In genomic region chr5:120466337-120467006, GRCh38 we compare ENCODE assay signal across 13 cellular contexts. TPM values are rescaled to one million over a fixed set of nuclear protein-coding genes. Genes with fewer than 3 reads are reported as not detected.
DNase-seq lines count a peak whose midpoint lies in the region; ATAC-seq and TF ChIP-seq lines count a peak whose summit lies in the region.
"Had no signal": no experiment of that assay in that cellular context is flagged by ENCODE, and none has a peak within 500 bp of the region (broad histone marks: within the 10 kb centered on the region; RNA-seq: fewer than 3 reads in every experiment).

No MANE protein-coding gene starts in this region.

- H3K4me1 Mint-ChIP-seq in brain, result peaks cover 33% of the 10 kb centered on the region
- peaks cover 4% of the 10 kb centered on the region for H3K4me1 Mint-ChIP-seq in type B pancreatic cell (ENCODE audit: unreplicated experiment)
- H3K4me1 Mint-ChIP-seq: central memory CD8-positive, alpha-beta T cell had no signal

- peak overlapping the region; percentile 28 for H3K4me2 ChIP-seq in mesenchymal stem cell (ENCODE audit: low read length, poor library complexity, severe bottlenecking)

- 0 out of 2 replicates have a peak, but pooled peaks cover 3% of the 10 kb centered on the region for H3K4me1 ChIP-seq in HUES6 (ENCODE audit: control insufficient read depth, insufficient read depth, low read length)
- H3K4me1 ChIP-seq in mesenchymal stem cell (ENCODE audit: control insufficient read depth, insufficient read depth, low read depth, low read length), result peaks cover 5% of the 10 kb centered on the region

- no peak overlapping the region for H3K14ac ChIP-seq in mesenchymal stem cell (ENCODE audit: low read length in 2 of 2)

- H3K27ac ChIP-seq in HUES6 (ENCODE audit: low read depth, low read length) (no peak overlapping the region), mesenchymal stem cell (ENCODE audit: low read length, poor library complexity, severe bottlenecking) (no peak overlapping the region), RWPE1 (no peak overlapping the region)

- DNase-seq in mesenchymal stem cell (peak; percentile 33), type B pancreatic cell (ENCODE audit: extremely low spot score, unreplicated experiment) (no peak), RWPE1 (ENCODE audit: low spot score) (no peak), AML-193 (lab: John Stamatoyannopoulos, UW) (no peak)
- DNase-seq: DMS 273 treated with DMSO at 0.1 percent for 48 hours, foreskin melanocyte had no signal

- POLR2A ChIA-PET in RWPE1 (lab: Yijun Ruan, JAX; ENCODE audit: low non-redundant PET), result no interaction called here

- H3K36me3 ChIP-seq in HUES6 (ENCODE audit: control insufficient read depth, insufficient read depth, low read length) (no peaks in the 10 kb centered on the region), mesenchymal stem cell (ENCODE audit: control insufficient read depth in 1 of 2, insufficient read depth in 2 of 2, low read depth in 1 of 2, low read length in 2 of 2) (no peaks in the 10 kb centered on the region)

- H2AK5ac ChIP-seq in mesenchymal stem cell (ENCODE audit: low read length, severe bottlenecking), result no peak overlapping the region

- no peak overlapping the region for H2BK5ac ChIP-seq in mesenchymal stem cell (ENCODE audit: low read depth, low read length, poor library complexity, severe bottlenecking)

- no peak overlapping the region for H3K18ac ChIP-seq in mesenchymal stem cell (ENCODE audit: low read depth in 1 of 2, low read length in 2 of 2)

- no peak for TF ChIP-seq CTCF in brain (conservative IDR thresholded peaks at IDR 0.05)
- TF ChIP-seq CTCF in type B pancreatic cell (conservative IDR thresholded peaks at IDR 0.05), result no peak
- TF ChIP-seq CTCF in RWPE1 (conservative IDR thresholded peaks at IDR 0.05; ENCODE audit: low read depth), result no peak

- H3K4ac ChIP-seq in mesenchymal stem cell (ENCODE audit: low read depth in 1 of 2, low read length in 2 of 2), result no peak overlapping the region

- H2AFZ ChIP-seq in mesenchymal stem cell (ENCODE audit: low read depth, low read length), result no peak overlapping the region

- H3K4me3 Mint-ChIP-seq in brain (peak overlapping the region; percentile 90 to 94 (median 92)), type B pancreatic cell (peak overlapping the region; percentile 91)
- H3K4me3 Mint-ChIP-seq: central memory CD8-positive, alpha-beta T cell had no signal

- H4K8ac ChIP-seq in mesenchymal stem cell (ENCODE audit: low read length), result no peak overlapping the region

- no peak overlapping the region for H2BK120ac ChIP-seq in mesenchymal stem cell (ENCODE audit: low read depth, low read length)

- H3K9ac ChIP-seq in HUES6 (ENCODE audit: low read length), result no peak overlapping the region
- H3K9ac ChIP-seq in mesenchymal stem cell (ENCODE audit: low read length), result peak overlapping the region; percentile 90

- H3K27ac Mint-ChIP-seq in brain (peak overlapping the region in 1 of 5 experiments; percentile 43), type B pancreatic cell (no peak overlapping the region)
- H3K27ac Mint-ChIP-seq: activated T-helper 1 cell treated with anti-CD3 and anti-CD28 coated beads, Interleukin-12 subunit alpha, Interleukin-12 subunit beta, Interleukin-2, Interleukin-4 antibody, amounts not matched to agents 30 ng/mL and 10 ng/mL and 1 ng/mL, durations not matched to agents 14 hours and 24 hours and 36 hours; memory B cell had no signal

- peaks cover 11% of the 10 kb centered on the region for H3K79me1 ChIP-seq in mesenchymal stem cell (replicated peaks; ENCODE audit: low read length, poor library complexity, severe bottlenecking)

- no peak overlapping the region for H2BK12ac ChIP-seq in mesenchymal stem cell (ENCODE audit: low read length in 2 of 2)

- ATAC-seq in GM19455 (IDR thresholded peaks at IDR 0.05; ENCODE audit: unreplicated experiment), result no peak
- ATAC-seq: activated CD4-positive, CD25-positive, alpha-beta regulatory T cell treated with anti-CD3 and anti-CD28 coated beads, Interleukin-2, amount 50 U/mL, for 24 hours had no signal

- H3K36me3 Mint-ChIP-seq in brain, result no peaks in the 10 kb centered on the region
- H3K36me3 Mint-ChIP-seq in type B pancreatic cell, result no peaks in the 10 kb centered on the region
- H3K36me3 Mint-ChIP-seq: memory B cell had no signal

- WGBS in mesenchymal stem cell, result 95% methylated on average over 2 of the region's 4 CpGs

- H3K9me3 ChIP-seq in HUES6 (ENCODE audit: control insufficient read depth, insufficient read depth, low read depth, low read length) (no peaks in the 10 kb centered on the region), mesenchymal stem cell (ENCODE audit: control insufficient read depth, low read length) (no peaks in the 10 kb centered on the region)

- no peak overlapping the region for H2BK15ac ChIP-seq in mesenchymal stem cell (ENCODE audit: low read depth, poor library complexity, severe bottlenecking)

- no peak overlapping the region for H4K91ac ChIP-seq in mesenchymal stem cell (ENCODE audit: low read length)

- CTCF ChIA-PET in RWPE1 (lab: Yijun Ruan, JAX), result interaction anchor here (0.7 kb wide), 1 partner anchor 1896 kb away, joined by 3 read pairs; no protein-coding TSS in a partner anchor

- H3K4me3 ChIP-seq in HUES6 (ENCODE audit: low read depth, low read length) (peak overlapping the region; percentile 77), mesenchymal stem cell (ENCODE audit: insufficient read depth in 1 of 2, low read depth in 1 of 2, low read length in 2 of 2) (peak overlapping the region in 1 of 2 experiments; percentile 97)

- H3K27me3 Mint-ChIP-seq in brain (peaks cover 43% of the 10 kb centered on the region), type B pancreatic cell (peaks cover 71% of the 10 kb centered on the region)

- H3K23ac ChIP-seq in mesenchymal stem cell (ENCODE audit: low read length in 2 of 2), result no peak overlapping the region

- no peaks in the 10 kb centered on the region for H3K9me3 Mint-ChIP-seq in brain
- H3K9me3 Mint-ChIP-seq in type B pancreatic cell, result no peaks in the 10 kb centered on the region
- H3K9me3 Mint-ChIP-seq: activated T-helper 1 cell treated with anti-CD3 and anti-CD28 coated beads, Interleukin-12 subunit alpha, Interleukin-12 subunit beta, Interleukin-2, Interleukin-4 antibody, amounts not matched to agents 30 ng/mL and 10 ng/mL and 1 ng/mL, durations not matched to agents 14 hours and 24 hours and 36 hours; central memory CD8-positive, alpha-beta T cell; memory B cell had no signal

- H3K27me3 ChIP-seq in HUES6 (ENCODE audit: control insufficient read depth, insufficient read depth, low read length) (peaks cover 43% of the 10 kb centered on the region), mesenchymal stem cell (ENCODE audit: control insufficient read depth in 1 of 2, insufficient read depth in 1 of 2, low read length in 2 of 2) (no peaks in the 10 kb centered on the region)

RNA-seq across cellular contexts. Expression of gene PRR16, which starts 2.4 kb away (rescaled TPM):
- polyA plus RNA-seq in brain (ENCODE audit: insufficient read depth, low read depth, low replicate concordance), result 0.93 TPM
- 128 TPM for polyA plus RNA-seq in mesenchymal stem cell (2013, experiment 1 of 2)
- polyA plus RNA-seq in mesenchymal stem cell (2013, experiment 2 of 2), result 137 TPM
- 2.1 TPM in 2 replicates for total RNA-seq in type B pancreatic cell (ENCODE audit: low replicate concordance)
- total RNA-seq: activated T-helper 1 cell treated with anti-CD3 and anti-CD28 coated beads, Interleukin-12 subunit alpha, Interleukin-12 subunit beta, Interleukin-2, Interleukin-4 antibody, amounts not matched to agents 30 ng/mL and 10 ng/mL and 1 ng/mL, durations not matched to agents 14 hours and 24 hours and 36 hours had no signal
